14 cellular contexts compared by ENCODE assay signal in genomic region chr5:150512368-150512747, GRCh38. TPM values are rescaled to one million over a fixed set of nuclear protein-coding genes. Genes with fewer than 3 reads are reported as not detected.
DNase-seq lines count a peak whose midpoint lies in the region; ATAC-seq, FAIRE-seq and TF ChIP-seq lines count a peak whose summit lies in the region.
"Had no signal": no experiment of that assay in that cellular context is flagged by ENCODE, and none has a peak within 500 bp of the region (broad histone marks: within the 10 kb centered on the region; RNA-seq: fewer than 3 reads in every experiment).

No MANE protein-coding gene starts in this region.

- peak overlapping the region; percentile 71 for H3K4me2 ChIP-seq in A549
- H3K4me2 ChIP-seq in K562 (ENCODE audit: insufficient read depth, low read length): no peak overlapping the region

- H3K4me3 ChIP-seq in A549 (no peak overlapping the region), K562 (no peak overlapping the region), right cardiac atrium (ENCODE audit: low read length) (no peak overlapping the region)

- H3K27me3 Mint-ChIP-seq in progenitor cell of endocrine pancreas (no peaks in the 10 kb centered on the region), natural killer cell (ENCODE audit: low read depth in 2 of 2) (peaks cover 0 to 3% of the 10 kb centered on the region in 2 donors)
- H3K27me3 Mint-ChIP-seq in activated CD8-positive, alpha-beta T cell treated with anti-CD3 and anti-CD28 coated beads for 36 hours: no peaks in the 10 kb centered on the region
- H3K27me3 Mint-ChIP-seq: activated CD4-positive, alpha-beta memory T cell treated with anti-CD3 and anti-CD28 coated beads, Interleukin-2, amount 10 ng/mL, durations not matched to agents 7 days and 5 days; activated naive CD4-positive, alpha-beta T cell treated with anti-CD3 and anti-CD28 coated beads, Interleukin-2, amount 50 U/mL, for 24 hours; effector memory CD8-positive, alpha-beta T cell had no signal

- H2AFZ ChIP-seq in K562 (ENCODE audit: low read depth, low read length): no peak overlapping the region

- H3K9me3 Mint-ChIP-seq in progenitor cell of endocrine pancreas (ENCODE audit: low read depth): no peaks in the 10 kb centered on the region
- no peaks in the 10 kb centered on the region for H3K9me3 Mint-ChIP-seq in natural killer cell
- H3K9me3 Mint-ChIP-seq in activated CD8-positive, alpha-beta T cell treated with anti-CD3 and anti-CD28 coated beads for 36 hours: no peaks in the 10 kb centered on the region
- H3K9me3 Mint-ChIP-seq: activated CD4-positive, alpha-beta memory T cell treated with anti-CD3 and anti-CD28 coated beads, Interleukin-2, amount 10 ng/mL, durations not matched to agents 7 days and 5 days; activated naive CD4-positive, alpha-beta T cell treated with anti-CD3 and anti-CD28 coated beads, Interleukin-2, amount 50 U/mL, for 24 hours; effector memory CD8-positive, alpha-beta T cell had no signal

- TF ChIP-seq CTCF in A549 (IDR thresholded peaks at IDR 0.05): no peak
- no peak for TF ChIP-seq CTCF in K562 (IDR thresholded peaks at IDR 0.05 in 2 of 3, conservative IDR thresholded peaks at IDR 0.05 in 1 of 3; ENCODE audit: insufficient read depth in 2 of 3, low read depth in 1 of 3, low read length in 3 of 3)
- no peak for TF ChIP-seq CTCF in progenitor cell of endocrine pancreas (IDR thresholded peaks at IDR 0.05; ENCODE audit: unreplicated experiment)
- no peak for TF ChIP-seq CTCF in natural killer cell (IDR thresholded peaks at IDR 0.05)
- no peak for TF ChIP-seq CTCF in activated CD8-positive, alpha-beta T cell treated with anti-CD3 and anti-CD28 coated beads for 36 hours (IDR thresholded peaks at IDR 0.05)

- H3K4me3 Mint-ChIP-seq in progenitor cell of endocrine pancreas (ENCODE audit: low read depth) (no peak overlapping the region), natural killer cell (no peak overlapping the region)
- H3K4me3 Mint-ChIP-seq in activated CD8-positive, alpha-beta T cell treated with anti-CD3 and anti-CD28 coated beads for 36 hours: no peak overlapping the region
- H3K4me3 Mint-ChIP-seq: activated CD4-positive, alpha-beta memory T cell treated with anti-CD3 and anti-CD28 coated beads, Interleukin-2, amount 10 ng/mL, durations not matched to agents 7 days and 5 days; activated naive CD4-positive, alpha-beta T cell treated with anti-CD3 and anti-CD28 coated beads, Interleukin-2, amount 50 U/mL, for 24 hours; effector memory CD8-positive, alpha-beta T cell; T-helper 17 cell had no signal

- H3K27me3 ChIP-seq in K562 (ENCODE audit: control insufficient read depth in 2 of 2, insufficient read depth in 2 of 2, low read length in 2 of 2) (no peaks in the 10 kb centered on the region), right cardiac atrium (ENCODE audit: control insufficient read depth, insufficient read depth) (no peaks in the 10 kb centered on the region)

- no TSS peak for BruUV-seq in K562 (replicated peaks; lab: Mats Ljungman, UMichigan)

- POLR2A ChIA-PET in A549 (lab: Yijun Ruan, JAX) (no interaction called here), K562 (lab: Yijun Ruan, JAX) (interaction anchor here (2.7 kb wide), 1 partner anchor 12 kb away, joined by 16 read pairs; no protein-coding TSS in a partner anchor)
- POLR2A ChIA-PET in activated CD8-positive, alpha-beta T cell treated with anti-CD3 and anti-CD28 coated beads for 36 hours (lab: Charles Lee): no interaction called here

- in situ Hi-C loops in K562 (cut with MboI): no loop called here

- no peaks in the 10 kb centered on the region for H3K36me3 ChIP-seq in K562 (ENCODE audit: control insufficient read depth, insufficient read depth, low read length)

- 47% methylated on average over 6 of the region's 6 CpGs for WGBS in A549 (ENCODE audit: missing lambda C conversion rate)
- 57% methylated on average over 6 of the region's 6 CpGs for WGBS in K562 (ENCODE audit: insufficient coverage, low coverage, missing lambda C conversion rate)
- WGBS in right cardiac atrium: 42% methylated on average over 6 of the region's 6 CpGs

- DNase-seq in A549 (ENCODE audit: low read depth in 1 of 2, low spot score in 1 of 2) (peak in 1 of 2 experiments; percentile 29), K562 (ENCODE audit: extremely low read depth in 1 of 4, low spot score in 3 of 4) (no peak), right cardiac atrium (peak in 2 of 3 donors; percentile 51 to 55), progenitor cell of endocrine pancreas (ENCODE audit: low spot score, unreplicated experiment) (no peak), natural killer cell (no peak), SHP77 treated with DMSO at 0.1 percent for 48 hours (lab: John Stamatoyannopoulos, UW) (no peak), SKM-1 treated with dmso at 0.1 percent for 144 hours (lab: John Stamatoyannopoulos, UW; ENCODE audit: unreplicated experiment) (no peak)
- DNase-seq in activated CD8-positive, alpha-beta T cell treated with anti-CD3 and anti-CD28 coated beads for 36 hours: no peak
- DNase-seq: activated CD4-positive, alpha-beta memory T cell treated with anti-CD3 and anti-CD28 coated beads, Interleukin-2, amount 10 ng/mL, durations not matched to agents 7 days and 5 days; effector memory CD8-positive, alpha-beta T cell; NCI-H2029 treated with DMSO at 0.1 percent for 48 hours; T-helper 17 cell had no signal

- CTCF ChIA-PET in A549 (lab: Yijun Ruan, JAX) (interaction anchor here (1.7 to 33.5 kb wide), 5 partner anchors 5 to 53 kb away, joined by 7 to 439 read pairs (median 13); partner anchors contain the start of gene NDST1), K562 (lab: Yijun Ruan, JAX; ENCODE audit: low intra/inter-chr PET ratio) (interaction anchor here (0.6 kb wide), 1 partner anchor 33 kb away, joined by 3 read pairs; no protein-coding TSS in a partner anchor)
- CTCF ChIA-PET in activated CD8-positive, alpha-beta T cell treated with anti-CD3 and anti-CD28 coated beads for 36 hours (lab: Charles Lee): interaction anchor here (0.6 kb wide), 1 partner anchor 62 kb away, joined by 3 read pairs; no protein-coding TSS in a partner anchor

- H3K4me1 ChIP-seq in A549 (peaks cover 96% of the 10 kb centered on the region), K562 (replicated peaks in 1 of 2; ENCODE audit: control insufficient read depth in 2 of 2, insufficient read depth in 2 of 2, low read length in 2 of 2) (peaks cover 34 to 41% of the 10 kb centered on the region in 2 experiments), right cardiac atrium (ENCODE audit: control insufficient read depth, insufficient read depth, low read length) (peaks cover 61% of the 10 kb centered on the region)

- H3K4me1 Mint-ChIP-seq in progenitor cell of endocrine pancreas (ENCODE audit: low read depth) (peaks cover 54% of the 10 kb centered on the region), natural killer cell (no peaks in the 10 kb centered on the region)
- no peaks in the 10 kb centered on the region for H3K4me1 Mint-ChIP-seq in activated CD8-positive, alpha-beta T cell treated with anti-CD3 and anti-CD28 coated beads for 36 hours (ENCODE audit: low read depth)
- H3K4me1 Mint-ChIP-seq: activated CD4-positive, alpha-beta memory T cell treated with anti-CD3 and anti-CD28 coated beads, Interleukin-2, amount 10 ng/mL, durations not matched to agents 7 days and 5 days; activated naive CD4-positive, alpha-beta T cell treated with anti-CD3 and anti-CD28 coated beads, Interleukin-2, amount 50 U/mL, for 24 hours; T-helper 17 cell had no signal

- H3K36me3 Mint-ChIP-seq in progenitor cell of endocrine pancreas (ENCODE audit: insufficient read depth) (peaks cover 1% of the 10 kb centered on the region), natural killer cell (no peaks in the 10 kb centered on the region)
- H3K36me3 Mint-ChIP-seq in activated CD8-positive, alpha-beta T cell treated with anti-CD3 and anti-CD28 coated beads for 36 hours (ENCODE audit: low read depth): no peaks in the 10 kb centered on the region
- H3K36me3 Mint-ChIP-seq: activated naive CD4-positive, alpha-beta T cell treated with anti-CD3 and anti-CD28 coated beads, Interleukin-2, amount 50 U/mL, for 24 hours had no signal

- no peak overlapping the region for H3K9ac ChIP-seq in K562 (ENCODE audit: insufficient read depth in 1 of 2, low read depth in 2 of 2, low read length in 2 of 2)

- ATAC-seq in A549: no peak
- no peak for ATAC-seq in K562
- no peak for ATAC-seq in right cardiac atrium
- ATAC-seq in natural killer cell: no peak
- ATAC-seq in activated CD8-positive, alpha-beta T cell treated with anti-CD3 and anti-CD28 coated beads for 36 hours: no peak
- ATAC-seq: effector memory CD8-positive, alpha-beta T cell; T-helper 17 cell had no signal

- no peak for TF ChIP-seq RAD21 in A549 (conservative IDR thresholded peaks at IDR 0.05 in 1 of 2, IDR thresholded peaks at IDR 0.05 in 1 of 2)
- TF ChIP-seq RAD21 in K562 (CRISPR knock-in tag; conservative IDR thresholded peaks at IDR 0.05 in 1 of 2, IDR thresholded peaks at IDR 0.05 in 1 of 2): no peak

- H3K27ac ChIP-seq in A549 (peak overlapping the region; percentile 71 to 92), K562 (ENCODE audit: extremely low read depth, low read depth, low read length) (no peak overlapping the region), right cardiac atrium (ENCODE audit: low read length) (peak overlapping the region; percentile 21)

- peaks cover 59% of the 10 kb centered on the region for H3K79me2 ChIP-seq in K562 (ENCODE audit: control insufficient read depth, insufficient read depth, low read length)

- TF ChIP-seq POLR2A in A549 (IDR thresholded peaks at IDR 0.05; ENCODE audit: low read length): no peak
- TF ChIP-seq POLR2A in K562 (conservative IDR thresholded peaks at IDR 0.05): no peak

- no peaks in the 10 kb centered on the region for H3K9me3 ChIP-seq in A549
- H3K9me3 ChIP-seq in K562 (replicated peaks; ENCODE audit: control insufficient read depth, insufficient read depth, low read depth, low read length): no peaks in the 10 kb centered on the region
- no peaks in the 10 kb centered on the region for H3K9me3 ChIP-seq in right cardiac atrium (ENCODE audit: control insufficient read depth, low read length)

- H4K20me1 ChIP-seq in K562 (replicated peaks; ENCODE audit: control insufficient read depth, insufficient read depth, low read length): peaks cover 66% of the 10 kb centered on the region

- peaks cover 16% of the 10 kb centered on the region for H3K9me1 ChIP-seq in K562 (ENCODE audit: control insufficient read depth, insufficient read depth, low read length)

- intact Hi-C loops in K562 (cut with micrococcal nuclease): no loop called here
- intact Hi-C loops in right cardiac atrium (cut with DNase I): no loop called here
- intact Hi-C loops in natural killer cell (cut with micrococcal nuclease): no loop called here
- intact Hi-C loops in activated CD8-positive, alpha-beta T cell treated with anti-CD3 and anti-CD28 coated beads for 36 hours (cut with micrococcal nuclease): no loop called here

- TF ChIP-seq EP300 in A549 (IDR thresholded peaks at IDR 0.05) (peak in 1 of 2 experiments; percentile 29; a peak in 1 of 5 replicates), K562 (IDR thresholded peaks at IDR 0.05; ENCODE audit: low read length) (no peak)

- FAIRE-seq in A549 (lab: Jason Lieb, UNC) (no peak), K562 (lab: Jason Lieb, UNC) (no peak)
- FAIRE-seq: islet of Langerhans had no signal

- H3K27ac Mint-ChIP-seq in progenitor cell of endocrine pancreas (peak overlapping the region; percentile 13), natural killer cell (no peak overlapping the region)
- no peak overlapping the region for H3K27ac Mint-ChIP-seq in activated CD8-positive, alpha-beta T cell treated with anti-CD3 and anti-CD28 coated beads for 36 hours
- H3K27ac Mint-ChIP-seq: activated CD4-positive, alpha-beta memory T cell treated with anti-CD3 and anti-CD28 coated beads, Interleukin-2, amount 10 ng/mL, durations not matched to agents 7 days and 5 days; activated naive CD4-positive, alpha-beta T cell treated with anti-CD3 and anti-CD28 coated beads, Interleukin-2, amount 50 U/mL, for 24 hours; effector memory CD8-positive, alpha-beta T cell; T-helper 17 cell had no signal

RNA-seq across cellular contexts. Expression of gene NDST1, which starts 4.4 kb away (rescaled TPM):
- polyA plus RNA-seq in A549 (2011; rRNA removed): 24.4 and 27.7 TPM in 2 replicates
- 28.2 and 45.6 TPM in 2 replicates for polyA plus RNA-seq in A549 (2012; cell fraction: cytosol; rRNA removed)
- polyA plus RNA-seq in A549 (2012; cell fraction: nucleus; rRNA removed): 70.2 and 91.2 TPM in 2 replicates
- polyA plus RNA-seq in A549 (2017; fragmentation: RNase III; extraction: RNeasy Plus Mini Kit Qiagen cat#74134 plus additional on column Dnase treatment): 50.8 to 59.7 TPM (median 55.8 TPM) in 3 replicates
- 37.2 and 50.7 TPM in 2 replicates for polyA minus RNA-seq in A549 (2011; rRNA and poly(A)+ RNA removed)
- total RNA-seq in K562 (2011; cell fraction: chromatin; rRNA removed; ENCODE audit: low replicate concordance): 39.5 and 84.3 TPM in 2 replicates
- 40.4 and 42.6 TPM in 2 replicates for total RNA-seq in K562 (2011; cell fraction: nucleolus; rRNA removed)
- total RNA-seq in K562 (2011; cell fraction: nucleoplasm; rRNA removed): 43.0 and 46.6 TPM in 2 replicates
- 14.0 and 15.3 TPM in 2 replicates for total RNA-seq in K562 (2014; rRNA removed)
- total RNA-seq in K562 (2014; rRNA removed; fragmentation: Illumina TruSeq; extraction: Trizol): 7.4 and 8.7 TPM in 2 replicates
- total RNA-seq in K562 (2015; rRNA removed; fragmentation: Illumina TruSeq; extraction: Trizol): 9.9 and 11.5 TPM in 2 replicates
- total RNA-seq in K562 (2021): 43.2 and 47.9 TPM in 2 replicates
- 9.7 and 17.1 TPM in 2 replicates for polyA plus RNA-seq in K562 (2011; rRNA removed)
- 13.1 and 18.3 TPM in 2 replicates for polyA plus RNA-seq in K562 (2011; cell fraction: cytosol; rRNA removed)
- polyA plus RNA-seq in K562 (2011; cell fraction: nucleus; rRNA removed): 28.2 and 31.3 TPM in 2 replicates
- 14.9 and 22.7 TPM in 2 replicates for polyA plus RNA-seq in K562 (2012)
- polyA plus RNA-seq in K562 (2014; fragmentation: Illumina TruSeq; extraction: Trizol): 18.4 and 19.9 TPM in 2 replicates
- polyA plus RNA-seq in K562 (2014; fragmentation: Nextera tagmentation; extraction: Ambion mirVana): under 1 TPM; 0.38 to 0.39 TPM
- 12.0 and 14.1 TPM in 2 replicates for polyA plus RNA-seq in K562 (2014; rRNA removed)
- 14.5 and 17.3 TPM in 2 replicates for polyA minus RNA-seq in K562 (2011; rRNA and poly(A)+ RNA removed)
- polyA minus RNA-seq in K562 (2011; cell fraction: cytosol; rRNA and poly(A)+ RNA removed): 19.3 and 27.4 TPM in 2 replicates
- 12.3 and 21.3 TPM in 2 replicates for polyA minus RNA-seq in K562 (2011; cell fraction: nucleus; rRNA and poly(A)+ RNA removed)
- 10 to 100 TPM; 53.1 to 67.8 (median 58.7) TPM for total RNA-seq in right cardiac atrium
- polyA plus RNA-seq in right cardiac atrium: 45.9 TPM
- 154 and 169 TPM in 2 replicates for total RNA-seq in progenitor cell of endocrine pancreas
- 10 to 100 TPM in 1 of 3 donors, 1 to 10 TPM in 2; 2.8 to 12.3 (median 4.3) TPM for total RNA-seq in natural killer cell
- total RNA-seq in activated CD8-positive, alpha-beta T cell treated with anti-CD3 and anti-CD28 coated beads for 36 hours: 1 to 10 TPM; 2.9 to 3.3 TPM

Comparison
In these comparisons a context has a peak if more than half of its experiments do, and no peak if none do; other contexts are left out.
1. DNase-seq: peak in right cardiac atrium (2 of 3); none in K562 (0 of 4), progenitor cell of endocrine pancreas (single experiment), natural killer cell (single experiment), SHP77 treated with DMSO at 0.1 percent for 48 hours (single experiment), SKM-1 treated with dmso at 0.1 percent for 144 hours (single experiment) and activated CD8-positive, alpha-beta T cell treated with anti-CD3 and anti-CD28 coated beads for 36 hours (single experiment).